In the genomic region with DNA sequence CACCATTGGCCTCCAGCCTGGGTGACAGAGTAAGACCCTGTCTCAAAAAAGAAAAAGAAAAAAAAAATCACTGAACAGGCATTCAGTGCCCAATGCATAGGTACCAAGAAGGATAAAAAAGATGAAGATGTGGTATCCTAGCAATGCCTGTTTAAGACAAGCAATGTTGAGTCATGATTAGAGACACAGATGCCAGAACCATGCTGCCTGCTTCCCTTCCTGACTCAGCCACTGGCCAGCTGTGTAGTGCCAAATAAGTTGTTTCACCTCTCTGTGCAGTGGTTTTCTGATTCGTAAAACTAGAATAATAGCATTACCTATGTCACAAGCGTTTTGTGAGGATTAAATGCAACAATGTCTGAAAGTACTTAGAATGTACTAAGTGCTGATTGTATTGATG, we compare ENCODE assay signal across 19 cellular contexts.
DNase-seq lines count a peak whose midpoint lies in the region; ATAC-seq and TF ChIP-seq lines count a peak whose summit lies in the region.
"Had no signal": no experiment of that assay in that cellular context is flagged by ENCODE, and none has a peak within 500 bp of the region (broad histone marks: within the 10 kb centered on the region; RNA-seq: fewer than 3 reads in every experiment).

No MANE protein-coding gene starts in this region.

- H3K27ac Mint-ChIP-seq in endothelial cell (ENCODE audit: unreplicated experiment): no peak overlapping the region
- H3K27ac Mint-ChIP-seq: GM23338, memory B cell had no signal

- no peak overlapping the region for H3K4me2 ChIP-seq in mammary epithelial cell (ENCODE audit: insufficient read depth, low read depth, low read length)
- H3K4me2 ChIP-seq: BLaER1, GM23338, PC-9 had no signal

- no peak overlapping the region for H3K4me3 ChIP-seq in mammary epithelial cell (replicated peaks in 1 of 3; ENCODE audit: insufficient read depth in 1 of 3, low read depth in 2 of 3, low read length in 3 of 3)
- H3K4me3 ChIP-seq: BLaER1, gastrocnemius medialis, GM23338, PC-9 had no signal

- no peaks in the 10 kb centered on the region for H3K27me3 Mint-ChIP-seq in endothelial cell (ENCODE audit: unreplicated experiment)
- H3K27me3 Mint-ChIP-seq: memory B cell had no signal

- H2AFZ ChIP-seq in mammary epithelial cell (ENCODE audit: low read depth, low read length): no peak overlapping the region
- H2AFZ ChIP-seq: GM23338, PC-9 had no signal

- DNase-seq in Daoy (ENCODE audit: low read depth) (peak; percentile 48), NCI-H460 (ENCODE audit: extremely low read depth, low read depth) (peak; percentile 20), mammary epithelial cell (peak; percentile 59), iris pigment epithelial cell (ENCODE audit: low read depth) (peak; percentile 65), sciatic nerve (ENCODE audit: low spot score) (no peak), endothelial cell (ENCODE audit: low spot score) (no peak)
- DNase-seq: activated effector memory CD4-positive, alpha-beta T cell treated with Interleukin-2 at 50 U/mL for 16 hours; gastrocnemius medialis; NCI-H2029 treated with DMSO at 0.1 percent for 48 hours; NCI-H69; PC-9; substantia nigra had no signal

- BruUV-seq in mammary epithelial cell (replicated peaks; lab: Mats Ljungman, UMichigan): no TSS peak

- H3K27me3 ChIP-seq in mammary epithelial cell (ENCODE audit: insufficient read depth, low read length): no peaks in the 10 kb centered on the region
- H3K27me3 ChIP-seq: BLaER1, gastrocnemius medialis had no signal

- no peaks in the 10 kb centered on the region for H3K4me1 ChIP-seq in mammary epithelial cell (ENCODE audit: insufficient read depth, low read length)
- H3K4me1 ChIP-seq: BLaER1 had no signal

- intact Hi-C loops in mammary epithelial cell (cut with micrococcal nuclease): no loop called here
- intact Hi-C loops in sciatic nerve (cut with DNase I): no loop called here

- CTCF ChIA-PET in mammary epithelial cell (lab: Charles Lee; ENCODE audit: low non-redundant PET): no interaction called here

- H3K79me2 ChIP-seq in mammary epithelial cell (ENCODE audit: insufficient read depth, low read length): no peaks in the 10 kb centered on the region

- H3K4me3 Mint-ChIP-seq in endothelial cell (ENCODE audit: unreplicated experiment): no peak overlapping the region
- H3K4me3 Mint-ChIP-seq: GM23338, memory B cell, neural crest cell had no signal

- no peak for ATAC-seq in HG03175 (IDR thresholded peaks at IDR 0.05; ENCODE audit: unreplicated experiment)
- no peak for ATAC-seq in sciatic nerve
- ATAC-seq in GM18867 (IDR thresholded peaks at IDR 0.05; ENCODE audit: unreplicated experiment): no peak
- ATAC-seq: gastrocnemius medialis, GM23338 had no signal

- no peak overlapping the region for H3K27ac ChIP-seq in mammary epithelial cell (ENCODE audit: insufficient read depth, low read depth, low read length)
- H3K27ac ChIP-seq: BLaER1, gastrocnemius medialis, PC-9, VCaP had no signal

- WGBS in mammary epithelial cell (ENCODE audit: low coverage, missing lambda C conversion rate): 91% methylated on average over 2 of the region's 2 CpGs

- H4K20me1 ChIP-seq in mammary epithelial cell (ENCODE audit: insufficient read depth, low read length): no peaks in the 10 kb centered on the region
- H4K20me1 ChIP-seq: BLaER1 had no signal

- no peaks in the 10 kb centered on the region for H3K9me3 Mint-ChIP-seq in endothelial cell (ENCODE audit: unreplicated experiment)
- H3K9me3 Mint-ChIP-seq: GM23338, neural crest cell had no signal

- H3K4me1 Mint-ChIP-seq in endothelial cell (ENCODE audit: unreplicated experiment): no peaks in the 10 kb centered on the region
- H3K4me1 Mint-ChIP-seq: memory B cell, neural crest cell had no signal

- no peak for TF ChIP-seq CTCF in mammary epithelial cell (conservative IDR thresholded peaks at IDR 0.05 in 1 of 2, IDR thresholded peaks at IDR 0.05 in 1 of 2; ENCODE audit: extremely low read depth in 1 of 2, insufficient read depth in 1 of 2, low read depth in 1 of 2, low read length in 2 of 2)
- TF ChIP-seq CTCF in endothelial cell (IDR thresholded peaks at IDR 0.05; ENCODE audit: unreplicated experiment): no peak

- in situ Hi-C loops in mammary epithelial cell (cut with MboI; ENCODE audit: low sequenced_read_pairs in 2 of 2): no loop called here

- no peaks in the 10 kb centered on the region for H3K9me3 ChIP-seq in mammary epithelial cell (replicated peaks; ENCODE audit: insufficient read depth, low read length)
- H3K9me3 ChIP-seq: BLaER1, gastrocnemius medialis had no signal

- no peaks in the 10 kb centered on the region for H3K36me3 ChIP-seq in mammary epithelial cell (ENCODE audit: insufficient read depth, low read length)
- H3K36me3 ChIP-seq: gastrocnemius medialis had no signal

- dilution Hi-C loops in mammary epithelial cell (cut with HindIII; ENCODE audit: low sequenced_read_pairs): no loop called here

- no peaks in the 10 kb centered on the region for H3K36me3 Mint-ChIP-seq in endothelial cell (ENCODE audit: low read depth, unreplicated experiment)

- no peak overlapping the region for H3K9ac ChIP-seq in mammary epithelial cell (ENCODE audit: insufficient read depth, low read length)
- H3K9ac ChIP-seq: BLaER1 had no signal

Comparison
In these comparisons a context has a peak if more than half of its experiments do, and no peak if none do; other contexts are left out.
1. DNase-seq: peak in Daoy (single experiment), NCI-H460 (single experiment), mammary epithelial cell (single experiment) and iris pigment epithelial cell (single experiment); none in sciatic nerve (single experiment) and endothelial cell (single experiment).